Comparison of ENCODE assay signal across 31 cellular contexts in the genomic region with DNA sequence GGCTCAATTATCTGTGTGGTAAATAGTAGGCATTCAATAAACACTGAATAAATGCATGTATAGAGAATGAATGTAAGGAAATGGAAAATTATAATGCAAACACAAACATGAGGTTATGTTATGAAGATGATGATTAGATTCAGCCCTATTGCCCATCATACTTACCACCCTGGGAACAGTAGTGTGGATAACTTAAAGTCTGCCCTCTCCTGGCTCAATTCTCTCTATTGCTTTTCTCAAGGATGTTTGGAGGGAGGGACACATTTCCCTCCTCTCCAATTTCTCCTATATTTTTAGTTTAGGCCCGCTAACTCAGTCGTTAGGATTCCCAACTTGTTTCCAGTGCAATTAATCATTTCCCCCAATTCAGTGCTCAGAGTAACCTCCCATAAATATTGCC.
"Had no signal": no experiment of that assay in that cellular context is flagged by ENCODE, and none has a peak within 500 bp of the region (broad histone marks: within the 10 kb centered on the region; RNA-seq: fewer than 3 reads in every experiment).

No MANE protein-coding gene starts in this region.

- H3K9me3 ChIP-seq: adrenal gland, body of pancreas, gastrocnemius medialis, pancreas, prostate gland, testis, transverse colon had no signal

- H3K27ac Mint-ChIP-seq: activated CD4-positive, alpha-beta T cell treated with anti-CD3 and anti-CD28 coated beads, Interleukin-2, amount 10 ng/mL, durations not matched to agents 7 days and 5 days; activated CD8-positive, alpha-beta T cell treated with anti-CD3 and anti-CD28 coated beads for 36 hours; activated naive CD8-positive, alpha-beta T cell; activated T-cell treated with anti-CD3 and anti-CD28 coated beads, Interleukin-2, amount 50 U/mL, for 72 hours; memory B cell; naive thymus-derived CD8-positive, alpha-beta T cell had no signal

- H3K27me3 ChIP-seq: adrenal gland, body of pancreas, gastrocnemius medialis, pancreas, testis, transverse colon had no signal

- H3K36me3 ChIP-seq: adrenal gland, gastrocnemius medialis, pancreas, prostate gland, transverse colon had no signal

- H3K36me3 Mint-ChIP-seq: activated naive CD8-positive, alpha-beta T cell; memory B cell had no signal

- H3K27ac ChIP-seq: adrenal gland, body of pancreas, epithelial cell of prostate, gastrocnemius medialis, pancreas, prostate gland, skin epidermis, testis, transverse colon had no signal

- DNase-seq: activated CD4-positive, alpha-beta T cell treated with anti-CD3 and anti-CD28 coated beads for 1 hour; activated CD4-positive, alpha-beta T cell treated with anti-CD3 and anti-CD28 coated beads, Interleukin-2, amount 10 ng/mL, durations not matched to agents 7 days and 5 days; activated CD8-positive, alpha-beta T cell treated with anti-CD3 and anti-CD28 coated beads for 36 hours; activated naive CD4-positive, alpha-beta T cell; activated T-cell treated with anti-CD3 and anti-CD28 coated beads for 4 hours; activated T-cell treated with anti-CD3 and anti-CD28 coated beads, Interleukin-2, amount 50 U/mL, for 72 hours; adrenal gland; aorta; body of pancreas; dermis blood vessel endothelial cell; effector CD4-positive, alpha-beta T cell; gastrocnemius medialis; glutamatergic neuron; hippocampal formation; left colon; naive thymus-derived CD8-positive, alpha-beta T cell; nucleus accumbens; pancreas; retina; stimulated activated CD4-positive, alpha-beta T cell treated with anti-CD3 and anti-CD28 coated beads, Interleukin-12 subunit alpha, Interleukin-12 subunit beta, amount 100 ng/mL, for 4 hours; stimulated activated CD4-positive, alpha-beta T cell treated with anti-CD3 and anti-CD28 coated beads, Interleukin-4, amount 100 ng/mL, for 1 hour; stimulated activated naive CD8-positive, alpha-beta T cell treated with anti-CD3 and anti-CD28 coated beads, Interleukin-15, Interleukin-2, amounts not matched to agents 100 U/mL and 50 U/mL, for 24 hours; testis; transverse colon had no signal

- ATAC-seq: activated CD8-positive, alpha-beta T cell treated with anti-CD3 and anti-CD28 coated beads for 36 hours; activated T-cell treated with anti-CD3 and anti-CD28 coated beads, Interleukin-2, amount 50 U/mL, for 72 hours; body of pancreas; gastrocnemius medialis; naive thymus-derived CD8-positive, alpha-beta T cell; pancreas; sciatic nerve; stimulated activated naive CD8-positive, alpha-beta T cell treated with anti-CD3 and anti-CD28 coated beads, Interleukin-15, Interleukin-2, amounts not matched to agents 100 U/mL and 50 U/mL, for 24 hours had no signal

- H3K4me1 Mint-ChIP-seq: activated CD4-positive, alpha-beta T cell treated with anti-CD3 and anti-CD28 coated beads, Interleukin-2, amount 10 ng/mL, durations not matched to agents 7 days and 5 days; memory B cell had no signal

- H3K4me3 ChIP-seq: adrenal gland, body of pancreas, gastrocnemius medialis, pancreas, prostate gland, skin epidermis, testis, transverse colon had no signal

- H3K4me1 ChIP-seq: adrenal gland, body of pancreas, gastrocnemius medialis, pancreas, prostate gland, testis had no signal

- H3K9me3 Mint-ChIP-seq: activated CD4-positive, alpha-beta T cell treated with anti-CD3 and anti-CD28 coated beads, Interleukin-2, amount 10 ng/mL, durations not matched to agents 7 days and 5 days; activated CD8-positive, alpha-beta T cell treated with anti-CD3 and anti-CD28 coated beads for 36 hours; neural crest cell had no signal

- H3K4me3 Mint-ChIP-seq: activated CD4-positive, alpha-beta T cell treated with anti-CD3 and anti-CD28 coated beads, Interleukin-2, amount 10 ng/mL, durations not matched to agents 7 days and 5 days; activated CD8-positive, alpha-beta T cell treated with anti-CD3 and anti-CD28 coated beads for 36 hours; activated naive CD8-positive, alpha-beta T cell; activated T-cell treated with anti-CD3 and anti-CD28 coated beads, Interleukin-2, amount 50 U/mL, for 72 hours; memory B cell; naive thymus-derived CD8-positive, alpha-beta T cell; neural crest cell had no signal
